ENCODE assay signal across 21 cellular contexts in the genomic region with DNA sequence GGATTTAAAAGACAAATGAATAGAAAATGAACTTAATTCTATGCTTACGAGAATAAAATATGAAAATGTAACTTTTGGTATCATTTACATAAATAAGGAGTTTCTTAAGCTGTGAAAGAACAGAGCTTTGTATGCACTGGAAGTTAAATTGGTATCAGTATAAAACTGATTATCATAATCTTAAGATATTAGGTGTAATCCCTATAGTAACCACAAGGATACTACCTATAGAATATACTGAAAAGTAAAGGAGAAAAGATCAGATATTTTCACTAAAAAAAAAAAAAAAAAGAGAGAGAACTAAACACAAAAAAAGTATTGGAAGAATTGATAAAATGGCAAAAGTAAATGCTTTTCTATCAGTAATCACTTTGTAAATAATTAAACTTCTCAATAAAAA.
"Had no signal": no experiment of that assay in that cellular context is flagged by ENCODE, and none has a peak within 500 bp of the region (broad histone marks: within the 10 kb centered on the region; RNA-seq: fewer than 3 reads in every experiment).

No MANE protein-coding gene starts in this region.

- H3K27me3 Mint-ChIP-seq: activated CD4-positive, alpha-beta memory T cell treated with anti-CD3 and anti-CD28 coated beads, Interleukin-2, amount 10 ng/mL, durations not matched to agents 7 days and 5 days; activated naive CD8-positive, alpha-beta T cell treated with anti-CD3 and anti-CD28 coated beads, Interleukin-2, amount 10 ng/mL, durations not matched to agents 7 days and 5 days; activated T-helper 17 cell treated with anti-CD3 and anti-CD28 coated beads, Interleukin-2, amount 50 U/mL, for 72 hours; stimulated activated naive CD8-positive, alpha-beta T cell treated with anti-CD3 and anti-CD28 coated beads, Interleukin-15, Interleukin-2, amounts not matched to agents 100 ng/mL and 50 ng/mL, for 24 hours; T-cell had no signal

- H3K27ac Mint-ChIP-seq: activated B cell treated with CpG ODN at 0.5 μM for 24 hours; activated CD4-positive, alpha-beta memory T cell treated with anti-CD3 and anti-CD28 coated beads, Interleukin-2, amount 10 ng/mL, durations not matched to agents 7 days and 5 days; activated naive CD8-positive, alpha-beta T cell treated with anti-CD3 and anti-CD28 coated beads, Interleukin-2, amount 10 ng/mL, durations not matched to agents 7 days and 5 days; activated T-helper 17 cell treated with anti-CD3 and anti-CD28 coated beads, Interleukin-2, amount 50 U/mL, for 72 hours; natural killer cell; stimulated activated naive CD8-positive, alpha-beta T cell treated with anti-CD3 and anti-CD28 coated beads, Interleukin-15, Interleukin-2, amounts not matched to agents 100 ng/mL and 50 ng/mL, for 24 hours; T-cell had no signal

- H3K4me2 ChIP-seq: hepatocyte had no signal

- H3K4me1 Mint-ChIP-seq: activated B cell treated with CpG ODN at 0.5 μM for 24 hours; activated CD4-positive, alpha-beta memory T cell treated with anti-CD3 and anti-CD28 coated beads, Interleukin-2, amount 10 ng/mL, durations not matched to agents 7 days and 5 days; activated naive CD8-positive, alpha-beta T cell treated with anti-CD3 and anti-CD28 coated beads, Interleukin-2, amount 10 ng/mL, durations not matched to agents 7 days and 5 days; activated T-helper 17 cell treated with anti-CD3 and anti-CD28 coated beads, Interleukin-2, amount 50 U/mL, for 72 hours; natural killer cell; T-cell had no signal

- H3K79me2 ChIP-seq: hepatocyte had no signal

- H3K36me3 ChIP-seq: gastroesophageal sphincter, prostate gland, tibial nerve, uterus had no signal

- H3K4me3 Mint-ChIP-seq: activated B cell treated with CpG ODN at 0.5 μM for 24 hours; activated CD4-positive, alpha-beta memory T cell treated with anti-CD3 and anti-CD28 coated beads, Interleukin-2, amount 10 ng/mL, durations not matched to agents 7 days and 5 days; activated naive CD8-positive, alpha-beta T cell treated with anti-CD3 and anti-CD28 coated beads, Interleukin-2, amount 10 ng/mL, durations not matched to agents 7 days and 5 days; activated T-helper 17 cell treated with anti-CD3 and anti-CD28 coated beads, Interleukin-2, amount 50 U/mL, for 72 hours; natural killer cell; stimulated activated naive CD8-positive, alpha-beta T cell treated with anti-CD3 and anti-CD28 coated beads, Interleukin-15, Interleukin-2, amounts not matched to agents 100 ng/mL and 50 ng/mL, for 24 hours; T-cell had no signal

- DNase-seq: activated B cell treated with CpG ODN at 0.5 μM for 24 hours; activated CD4-positive, alpha-beta memory T cell treated with anti-CD3 and anti-CD28 coated beads, Interleukin-2, amount 10 ng/mL, durations not matched to agents 7 days and 5 days; activated CD4-positive, alpha-beta T cell treated with anti-CD3 and anti-CD28 coated beads for 4 hours; activated naive CD4-positive, alpha-beta T cell; activated naive CD8-positive, alpha-beta T cell treated with anti-CD3 and anti-CD28 coated beads, Interleukin-2, amount 10 ng/mL, durations not matched to agents 7 days and 5 days; activated T-cell treated with anti-CD3 and anti-CD28 coated beads, Interleukin-2, amount 50 U/mL, for 1 hour; amygdala; dorsolateral prefrontal cortex; mesenchymal stem cell; natural killer cell; nucleus accumbens; right cardiac atrium; stimulated activated CD4-positive, alpha-beta T cell treated with anti-CD3 and anti-CD28 coated beads, Interleukin-2, amount 100 ng/mL, for 48 hours; T-cell; uterus had no signal

- H2AFZ ChIP-seq: hepatocyte had no signal

- H3K4me3 ChIP-seq: dorsolateral prefrontal cortex, gastroesophageal sphincter, hepatocyte, prostate gland, tibial nerve, uterus had no signal

- ATAC-seq: activated T-helper 17 cell treated with anti-CD3 and anti-CD28 coated beads, Interleukin-2, amount 50 U/mL, for 72 hours; gastroesophageal sphincter; natural killer cell; right cardiac atrium; T-cell had no signal

- H3K9me3 ChIP-seq: prostate gland, uterus had no signal

- H3K27me3 ChIP-seq: dorsolateral prefrontal cortex, gastroesophageal sphincter, hepatocyte, tibial nerve, uterus had no signal

- H3K36me3 Mint-ChIP-seq: activated naive CD8-positive, alpha-beta T cell treated with anti-CD3 and anti-CD28 coated beads, Interleukin-2, amount 10 ng/mL, durations not matched to agents 7 days and 5 days; T-cell had no signal

- H3K4me1 ChIP-seq: gastroesophageal sphincter, prostate gland, tibial nerve, uterus had no signal

- H3K27ac ChIP-seq: dorsolateral prefrontal cortex, gastroesophageal sphincter, hepatocyte, prostate gland, tibial nerve, uterus had no signal
